Comparison of ENCODE assay signal across 8 cellular contexts in the genomic region with DNA sequence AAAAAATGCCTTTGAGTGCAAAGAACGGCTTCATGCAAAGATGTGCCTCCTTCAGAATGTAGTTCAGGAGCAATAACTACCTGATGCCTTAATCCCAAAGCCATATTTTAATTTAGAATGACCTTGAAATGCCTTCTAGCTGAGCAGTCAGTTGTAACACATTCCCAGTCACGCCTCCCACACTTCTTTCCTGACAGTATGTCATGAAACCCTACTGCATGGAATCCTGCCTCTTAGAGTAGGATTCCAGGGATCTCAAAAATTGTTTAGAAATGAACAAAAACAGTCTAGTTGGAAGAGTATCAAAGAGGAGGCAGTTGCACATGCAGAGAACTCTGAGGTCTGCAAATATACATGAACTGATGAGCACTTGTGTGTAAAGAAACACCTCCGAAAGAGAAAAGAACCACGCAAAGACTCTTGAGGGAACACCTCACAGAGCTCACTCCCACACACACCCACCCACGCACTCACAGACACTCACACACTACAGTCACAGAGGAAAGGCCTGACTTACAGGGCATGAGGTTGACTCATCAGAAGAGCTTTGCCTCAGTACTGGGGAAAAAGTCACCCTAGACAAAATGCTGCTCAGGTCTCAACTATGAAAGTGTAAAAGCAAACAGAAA.
A peak's percentile ranks its signal among the peaks of the same experiment; 100 is the strongest.
DNase-seq lines count a peak whose midpoint lies in the region; ATAC-seq and TF ChIP-seq lines count a peak whose summit lies in the region.

No MANE protein-coding gene starts in this region.

- TF ChIP-seq CTCF in SU-DHL-6 (IDR thresholded peaks at IDR 0.05; ENCODE audit: insufficient read depth, low read length, poor library complexity, severe bottlenecking) = no peak

- H3K9me2 ChIP-seq in SU-DHL-6 (replicated peaks; ENCODE audit: insufficient read depth, low read length) = no peaks in the 10 kb centered on the region

- H3K4me2 ChIP-seq in SU-DHL-6 (ENCODE audit: low read depth, low read length, poor library complexity, severe bottlenecking) = no peak overlapping the region

- H3K9me3 Mint-ChIP-seq in central memory CD8-positive, alpha-beta T cell = no peaks in the 10 kb centered on the region

- no peak overlapping the region for H2AFZ ChIP-seq in SU-DHL-6 (ENCODE audit: low read depth, low read length, severe bottlenecking)

- H3K4me3 Mint-ChIP-seq in central memory CD8-positive, alpha-beta T cell = peak overlapping the region; percentile 55

- H4K20me1 ChIP-seq in SU-DHL-6 (ENCODE audit: low read depth, low read length) = no peaks in the 10 kb centered on the region

- no peaks in the 10 kb centered on the region for H3K4me1 ChIP-seq in SJCRH30

- H3K27me3 ChIP-seq in SU-DHL-6 (ENCODE audit: low read length) = no peaks in the 10 kb centered on the region
- H3K27me3 ChIP-seq in SJCRH30 = no peaks in the 10 kb centered on the region; the same call in none of the 2 replicates

- peak overlapping the region; percentile 54; the same call in 1 of the 2 replicates for H3K9ac ChIP-seq in SU-DHL-6 (ENCODE audit: low read length)

- no peaks in the 10 kb centered on the region for H3K27me3 Mint-ChIP-seq in central memory CD8-positive, alpha-beta T cell

- DNase-seq in EH (ENCODE audit: low read depth) (peak; percentile 36), HPDE6-E6E7 (ENCODE audit: extremely low spot score) (no peak), SJCRH30 (no peak)
- DNase-seq in central memory CD8-positive, alpha-beta T cell (ENCODE audit: low spot score in 2 of 2) = no peak
- peak; percentile 55 to 64 for DNase-seq in stimulated activated CD4-positive, alpha-beta T cell treated with anti-CD3 and anti-CD28 coated beads, Interleukin-15, amount 100 ng/mL, for 48 hours (ENCODE audit: low read depth in 2 of 2)

- H3K36me3 ChIP-seq in SU-DHL-6 (ENCODE audit: low read length) (no peaks in the 10 kb centered on the region), SJCRH30 (no peaks in the 10 kb centered on the region)

- H3K79me2 ChIP-seq in SU-DHL-6 (ENCODE audit: insufficient read depth, low read length) = no peaks in the 10 kb centered on the region

- H3K27ac ChIP-seq in SU-DHL-6 (ENCODE audit: low read depth, low read length) = no peak overlapping the region
- H3K27ac ChIP-seq in SJCRH30 = no peak overlapping the region

- H3K4me3 ChIP-seq in SU-DHL-6 (ENCODE audit: insufficient read depth, low read length, poor library complexity, severe bottlenecking) = no peak overlapping the region
- H3K4me3 ChIP-seq in SJCRH30 = no peak overlapping the region

- peak; percentile 65 for ATAC-seq in central memory CD8-positive, alpha-beta T cell (replicated peaks; ENCODE audit: extremely low read depth, poor library complexity, severe bottlenecking)
- ATAC-seq in HG02610 (IDR thresholded peaks at IDR 0.05; ENCODE audit: unreplicated experiment) = no peak
- ATAC-seq in GM21423 (IDR thresholded peaks at IDR 0.05; ENCODE audit: unreplicated experiment) = no peak

- peaks cover 61% of the 10 kb centered on the region for H3K4me1 Mint-ChIP-seq in central memory CD8-positive, alpha-beta T cell

- H3F3A ChIP-seq in SU-DHL-6 (ENCODE audit: insufficient read depth) = peaks cover 3% of the 10 kb centered on the region; the same call in 1 of the 2 replicates

- H3K9me3 ChIP-seq in SU-DHL-6 (ENCODE audit: insufficient read depth, low read length) = no peaks in the 10 kb centered on the region
- H3K9me3 ChIP-seq in SJCRH30 (replicated peaks) = no peaks in the 10 kb centered on the region

- H3K36me3 Mint-ChIP-seq in central memory CD8-positive, alpha-beta T cell (ENCODE audit: insufficient read depth) = no peaks in the 10 kb centered on the region

- peak overlapping the region; percentile 89 for H3K27ac Mint-ChIP-seq in central memory CD8-positive, alpha-beta T cell (ENCODE audit: low read depth)

Comparison
In these comparisons a context has a peak if more than half of its experiments do, and no peak if none do; other contexts are left out.
1. DNase-seq: peak in EH (single experiment) and stimulated activated CD4-positive, alpha-beta T cell treated with anti-CD3 and anti-CD28 coated beads, Interleukin-15, amount 100 ng/mL, for 48 hours (2 of 2); none in central memory CD8-positive, alpha-beta T cell (0 of 2), HPDE6-E6E7 (single experiment) and SJCRH30 (0 of 2).